9 cellular contexts compared by ENCODE assay signal in the genomic region with DNA sequence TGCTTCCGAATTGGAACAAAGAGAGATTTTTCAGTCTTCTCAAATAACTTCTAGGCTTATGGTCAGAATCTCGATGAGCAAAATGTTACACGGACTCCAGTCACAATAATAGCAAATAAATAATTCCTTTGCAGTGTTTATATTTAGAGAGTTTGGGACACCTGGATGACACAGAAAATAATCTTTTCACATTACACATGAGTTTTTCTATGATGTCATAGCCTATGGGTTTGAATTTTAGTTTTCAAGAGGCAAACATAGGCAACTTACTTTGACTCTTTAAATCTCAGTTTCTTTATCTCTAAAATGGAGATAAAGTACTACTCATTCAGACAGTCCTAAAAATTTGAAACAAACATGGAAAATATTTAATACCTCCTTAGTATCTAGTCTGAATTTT.
"Had no signal": no experiment of that assay in that cellular context is flagged by ENCODE, and none has a peak within 500 bp of the region (broad histone marks: within the 10 kb centered on the region; RNA-seq: fewer than 3 reads in every experiment).

No MANE protein-coding gene starts in this region.

- FAIRE-seq: H1, H54, K562 had no signal

- H3K9me3 Mint-ChIP-seq: GM23338, H9 had no signal

- DNase-seq: H9, HCEC 1CT, IMR-90, KG1 had no signal

- ATAC-seq: GM23338, K562 had no signal

- H3K27ac ChIP-seq: HL-60 had no signal

- H3K4me3 ChIP-seq: GM23338, K562 had no signal

- H3K4me3 Mint-ChIP-seq: GM23338, H9 had no signal

- H3K4me2 ChIP-seq: GM23338 had no signal
